8 cellular contexts compared by ENCODE assay signal in the genomic region with DNA sequence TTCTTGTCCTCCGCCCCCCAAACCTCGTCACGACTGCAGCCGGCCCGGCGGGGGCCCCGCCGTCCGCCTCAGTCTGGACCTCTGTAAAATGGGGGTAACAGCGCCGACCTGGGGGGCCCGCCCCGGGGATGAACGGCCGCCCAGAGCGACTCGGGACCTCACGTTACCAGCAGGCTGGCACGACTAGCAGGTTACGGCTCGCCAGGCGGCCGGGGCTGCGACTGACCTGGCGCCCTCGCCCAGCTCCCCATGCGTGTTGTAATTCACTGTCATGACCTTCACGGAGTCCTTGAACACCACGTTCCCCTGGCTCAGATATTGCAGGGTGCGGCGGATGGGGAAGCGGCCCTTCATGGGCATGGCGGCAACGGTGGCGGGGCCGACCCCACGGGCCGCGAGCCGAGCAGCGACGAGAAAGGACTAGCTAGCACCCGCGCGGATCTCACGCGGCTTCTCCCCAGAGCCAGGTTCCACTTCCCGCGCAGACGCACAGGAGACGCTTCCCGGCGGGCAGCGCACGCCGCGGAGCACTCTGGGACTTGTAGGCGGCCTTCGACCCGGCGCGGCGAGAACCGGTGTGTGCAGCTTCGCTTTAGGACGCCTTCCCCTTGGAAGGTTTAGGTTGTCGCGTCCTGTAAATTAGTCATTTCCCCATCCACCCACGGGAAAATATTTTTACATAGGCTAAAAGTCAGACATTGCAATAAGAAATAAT. TPM values are rescaled to one million over a fixed set of nuclear protein-coding genes. Genes with fewer than 3 reads are reported as not detected.
DNase-seq lines count a peak whose midpoint lies in the region; ATAC-seq, FAIRE-seq and TF ChIP-seq lines count a peak whose summit lies in the region.

MRPS25 (minus strand) TSS at position 481 of the 715 bp plus-strand sequence; CDS start at position 360, 121 bp downstream.

- H3K9me3 ChIP-seq in adipocyte (ENCODE audit: control insufficient read depth, low read length) = no peaks in the 10 kb centered on the region
- H3K9me3 ChIP-seq in heart left ventricle = no peaks in the 10 kb centered on the region
- H3K9me3 ChIP-seq in transverse colon = no peaks in the 10 kb centered on the region

- H3K9ac ChIP-seq in adipocyte (ENCODE audit: low read length) = peak within 1 kb of the TSS; percentile 98

- H3K4me3 ChIP-seq in adipocyte (ENCODE audit: low read length) = peak within 1 kb of the TSS; percentile 96
- H3K4me3 ChIP-seq in heart left ventricle = peak within 1 kb of the TSS; percentile 69 to 97 (median 84)
- H3K4me3 ChIP-seq in transverse colon = peak within 1 kb of the TSS; percentile 67 to 89 (median 82)

- H3K4me1 ChIP-seq in adipocyte (ENCODE audit: control insufficient read depth, insufficient read depth, low read length) (peaks cover 13% of the 10 kb centered on the region), heart left ventricle (peaks cover 0 to 24% (median 15%) of the 10 kb centered on the region in 12 donors), transverse colon (peaks cover 12 to 17% (median 14%) of the 10 kb centered on the region in 4 donors)

- TF ChIP-seq EP300 in transverse colon (IDR thresholded peaks at IDR 0.05; ENCODE audit: low read depth) = no peak

- peak; percentile 94 for FAIRE-seq in GM12892 (lab: Jason Lieb, UNC)

- intact Hi-C loops in heart left ventricle (cut with DNase I) (loop anchor here in 1 of 10 donors (10.0 kb wide), 1 partner anchor 140 kb away; no protein-coding TSS in a partner anchor), transverse colon (cut with DNase I; ENCODE audit: low total_unique reads) (loop anchor here (10.0 kb wide), 1 partner anchor 120 kb away; the partner anchor contains the start of gene NR2C2)

- peak; percentile 96 for DNase-seq in GM12892 (ENCODE audit: insufficient read length)
- peak; percentile 64 for DNase-seq in NCI-H1436 (lab: John Stamatoyannopoulos, UW)
- DNase-seq in T follicular helper cell (ENCODE audit: low read depth) = peak; percentile 84
- peak; percentile 98 for DNase-seq in adipocyte (ENCODE audit: low read depth)
- DNase-seq in heart left ventricle = peak; percentile 90 to 95 (median 93)
- DNase-seq in pons (ENCODE audit: low spot score) = peak; percentile 85
- peak; percentile 92 for DNase-seq in transverse colon

- peak in 1 of 12 donors; percentile 8 for TF ChIP-seq CTCF in heart left ventricle (IDR thresholded peaks at IDR 0.05)
- no peak for TF ChIP-seq CTCF in transverse colon (IDR thresholded peaks at IDR 0.05)

- H3K36me3 ChIP-seq in adipocyte (ENCODE audit: control insufficient read depth, insufficient read depth, low read length, severe bottlenecking) (peaks cover under 1% of the 10 kb centered on the region), heart left ventricle (peaks cover 0 to 5% (median 0%) of the 10 kb centered on the region in 9 donors), transverse colon (no peaks in the 10 kb centered on the region)

- in situ Hi-C loops in transverse colon (cut with MboI; ENCODE audit: low pct_ligation_motif_present in 1 of 4, low pct_unique_long_range_greater_than_20kb in 1 of 4, low sequenced_read_pairs in 3 of 4) = loop anchor here in 2 of 4 donors (25.0 kb wide), 1 partner anchor 403 kb away; the partner anchor contains the start of gene CCDC174 (in 2 of the 2)

- H3K27me3 ChIP-seq in adipocyte (replicated peaks; ENCODE audit: control insufficient read depth, insufficient read depth, low read length) (no peaks in the 10 kb centered on the region), heart left ventricle (no peaks in the 10 kb centered on the region), transverse colon (no peaks in the 10 kb centered on the region)

- TF ChIP-seq POLR2A in GM12892 (IDR thresholded peaks at IDR 0.05; ENCODE audit: low read depth, low read length) (peak; percentile 97), heart left ventricle (IDR thresholded peaks at IDR 0.05) (peak; percentile 59 to 93), transverse colon (IDR thresholded peaks at IDR 0.05) (peak; percentile 91)

- peak within 1 kb of the TSS; percentile 58 to 93 (median 89) for H3K27ac ChIP-seq in heart left ventricle
- H3K27ac ChIP-seq in transverse colon = peak within 1 kb of the TSS; percentile 83 to 86 (median 86)

- ATAC-seq in HG02840 (IDR thresholded peaks at IDR 0.05; ENCODE audit: low FRiP score, unreplicated experiment) (peak; percentile 90), heart left ventricle (peak; percentile 89 to 97 (median 97))

- WGBS in heart left ventricle, 4 donors = 0 to 1% (median 0%) methylated on average over 38 to 69 of the region's 69 CpGs
- 0% methylated on average over 56 of the region's 69 CpGs; no CpG with 5 or more reads in 1 of the 2 donors for WGBS in transverse colon (ENCODE audit: low coverage in 1 of 2), 2 donors

RNA-seq across cellular contexts. Expression of gene MRPS25, which starts in this region (rescaled TPM):
- polyA plus RNA-seq in GM12892 (2012; ENCODE audit: missing spikeins) = 42.4 TPM
- total RNA-seq in heart left ventricle (100 to 1,000 TPM in 3 of 9 donors, 10 to 100 TPM in 6; 80.9 to 133 (median 88.8) TPM), transverse colon (100 to 1,000 TPM in 2 of 4 donors, 10 to 100 TPM in 2; 47.5 to 209 (median 117) TPM)
- 100 to 1,000 TPM; 117 to 173 TPM for polyA plus RNA-seq in heart left ventricle

Comparison
In these comparisons a context has a peak if more than half of its experiments do, and no peak if none do; other contexts are left out.
1. Peak in every context shown above with its lines: DNase-seq, ATAC-seq, H3K4me3 ChIP-seq and H3K27ac ChIP-seq.